8 cellular contexts compared by ENCODE assay signal in genomic region chr5:72166070-72166979, GRCh38. TPM values are rescaled to one million over a fixed set of nuclear protein-coding genes. Genes with fewer than 3 reads are reported as not detected.
A peak's percentile ranks its signal among the peaks of the same experiment; 100 is the strongest.
DNase-seq lines count a peak whose midpoint lies in the region; ATAC-seq, FAIRE-seq and TF ChIP-seq lines count a peak whose summit lies in the region.

No MANE protein-coding gene starts in this region.

- H4K20me1 ChIP-seq in endothelial cell of umbilical vein (replicated peaks; ENCODE audit: control insufficient read depth, extremely low read depth, insufficient read depth, low read length) = no peaks in the 10 kb centered on the region

- FAIRE-seq in endothelial cell of umbilical vein (lab: Jason Lieb, UNC) = peak; percentile 80

- H3K9ac ChIP-seq in endothelial cell of umbilical vein (replicated peaks; ENCODE audit: extremely low read depth, insufficient read depth, low read length) = peak overlapping the region; percentile 24

- ATAC-seq in HG02970 (IDR thresholded peaks at IDR 0.05; ENCODE audit: low FRiP score, unreplicated experiment) = no peak

- no peak overlapping the region for H3K4me3 Mint-ChIP-seq in activated T-cell treated with anti-CD3 and anti-CD28 coated beads, Interleukin-2, amount 50 U/mL, for 24 hours

- H3K9me1 ChIP-seq in endothelial cell of umbilical vein (replicated peaks; ENCODE audit: control insufficient read depth, extremely low read depth, insufficient read depth, low read length) = no peaks in the 10 kb centered on the region

- H3K4me3 ChIP-seq in endothelial cell of umbilical vein (replicated peaks in 1 of 3; ENCODE audit: insufficient read depth in 1 of 3, low read depth in 1 of 3, low read length in 3 of 3) (no peak overlapping the region), muscle layer of duodenum (ENCODE audit: low read depth in 1 of 2, low read length in 2 of 2) (peak overlapping the region; percentile 17 to 55)

- dilution Hi-C loops in endothelial cell of umbilical vein (cut with MboI; ENCODE audit: extremely low pct_ligation_motif_present, low sequenced_read_pairs) = no loop called here

- H3K27me3 ChIP-seq in endothelial cell of umbilical vein (ENCODE audit: control insufficient read depth in 2 of 2, insufficient read depth in 2 of 2, low read length in 2 of 2) (no peaks in the 10 kb centered on the region), muscle layer of duodenum (ENCODE audit: low read depth, low read length) (no peaks in the 10 kb centered on the region)

- in situ Hi-C loops in GM13977 (cut with MboI; ENCODE audit: low pct_unique_long_range_greater_than_20kb, low sequenced_read_pairs, unreplicated experiment) = no loop called here

- H3K4me2 ChIP-seq in endothelial cell of umbilical vein (ENCODE audit: insufficient read depth, low read length) = peak overlapping the region; percentile 43

- H3K36me3 ChIP-seq in endothelial cell of umbilical vein (ENCODE audit: control insufficient read depth in 2 of 2, extremely low read depth in 1 of 2, insufficient read depth in 2 of 2, low read length in 2 of 2) = peaks cover 2 to 3% of the 10 kb centered on the region in 2 experiments
- no peaks in the 10 kb centered on the region for H3K36me3 ChIP-seq in muscle layer of duodenum (ENCODE audit: control insufficient read depth in 1 of 2, insufficient read depth in 2 of 2, low read length in 2 of 2)

- peaks cover 21% of the 10 kb centered on the region for H3K4me1 ChIP-seq in endothelial cell of umbilical vein (ENCODE audit: control insufficient read depth, extremely low read depth, insufficient read depth, low read length)
- H3K4me1 ChIP-seq in muscle layer of duodenum (ENCODE audit: control insufficient read depth in 1 of 2, insufficient read depth in 2 of 2, low read length in 2 of 2) = peaks cover 6 to 15% of the 10 kb centered on the region in 2 donors

- H3K27ac Mint-ChIP-seq in activated T-cell treated with anti-CD3 and anti-CD28 coated beads, Interleukin-2, amount 50 U/mL, for 24 hours = no peak overlapping the region

- peaks cover 81% of the 10 kb centered on the region for H3K79me2 ChIP-seq in endothelial cell of umbilical vein (ENCODE audit: control insufficient read depth, insufficient read depth, low read length)

- no TSS peak for BruUV-seq in endothelial cell of umbilical vein (replicated peaks; lab: Mats Ljungman, UMichigan)

- H3K9me3 Mint-ChIP-seq in activated T-cell treated with anti-CD3 and anti-CD28 coated beads, Interleukin-2, amount 50 U/mL, for 24 hours = no peaks in the 10 kb centered on the region

- no peaks in the 10 kb centered on the region for H3K36me3 Mint-ChIP-seq in activated T-cell treated with anti-CD3 and anti-CD28 coated beads, Interleukin-2, amount 50 U/mL, for 24 hours (ENCODE audit: low read depth)

- intact Hi-C loops in endothelial cell of umbilical vein (cut with micrococcal nuclease) = loop anchor here (5.0 kb wide), 1 partner anchor 59 kb away; the partner anchor contains the start of gene MAP1B

- H3K9me3 ChIP-seq in endothelial cell of umbilical vein (replicated peaks; ENCODE audit: control insufficient read depth, insufficient read depth, low read length) (no peaks in the 10 kb centered on the region), muscle layer of duodenum (ENCODE audit: control insufficient read depth in 1 of 2, low read length in 2 of 2) (no peaks in the 10 kb centered on the region)

- H3K27ac ChIP-seq in endothelial cell of umbilical vein (ENCODE audit: insufficient read depth, low read depth, low read length) (peak overlapping the region; percentile 22), muscle layer of duodenum (ENCODE audit: low read length) (peak overlapping the region; percentile 40)

- TF ChIP-seq POLR2A in endothelial cell of umbilical vein (IDR thresholded peaks at IDR 0.05; ENCODE audit: low read depth, low read length) = no peak

- no peak for TF ChIP-seq CTCF in endothelial cell of umbilical vein (IDR thresholded peaks at IDR 0.05; ENCODE audit: extremely low read depth in 1 of 2, insufficient read depth in 1 of 2, low read depth in 1 of 2, low read length in 2 of 2)
- no peak for TF ChIP-seq CTCF in GM13977 (IDR thresholded peaks at IDR 0.05; ENCODE audit: extremely low read depth, insufficient read depth, missing control alignments)
- no peak for TF ChIP-seq CTCF in GM10248 (IDR thresholded peaks at IDR 0.05; ENCODE audit: control extremely low read depth, extremely low read depth, low read depth, missing control alignments)

- CTCF ChIA-PET in endothelial cell of umbilical vein (lab: Charles Lee) = interaction anchor here (0.6 to 2.2 kb wide), 12 partner anchors 10 to 114 kb away, joined by 3 to 9 read pairs (median 4); no protein-coding TSS in a partner anchor
- CTCF ChIA-PET in GM10248 (lab: Yijun Ruan, JAX) = interaction anchor here (0.7 to 1.3 kb wide), 2 partner anchors 11 to 18 kb away, joined by 3 read pairs; no protein-coding TSS in a partner anchor

- DNase-seq in DMS153 (lab: John Stamatoyannopoulos, UW) = peak; percentile 82
- peak; percentile 85 for DNase-seq in NCI-H748 (lab: John Stamatoyannopoulos, UW; ENCODE audit: unreplicated experiment)
- DNase-seq in endothelial cell of umbilical vein (ENCODE audit: low read depth, low spot score) = peak; percentile 89
- DNase-seq in GM13977 (ENCODE audit: low spot score) = no peak
- no peak for DNase-seq in GM10248 (ENCODE audit: extremely low spot score)
- DNase-seq in activated T-cell treated with anti-CD3 and anti-CD28 coated beads, Interleukin-2, amount 50 U/mL, for 24 hours = no peak

- peak overlapping the region; percentile 18 for H2AFZ ChIP-seq in endothelial cell of umbilical vein (ENCODE audit: low read depth, low read length)

- H3K27me3 Mint-ChIP-seq in activated T-cell treated with anti-CD3 and anti-CD28 coated beads, Interleukin-2, amount 50 U/mL, for 24 hours = peaks cover 69% of the 10 kb centered on the region

- H3K4me1 Mint-ChIP-seq in activated T-cell treated with anti-CD3 and anti-CD28 coated beads, Interleukin-2, amount 50 U/mL, for 24 hours (ENCODE audit: low read depth) = peaks cover 10% of the 10 kb centered on the region

- POLR2A ChIA-PET in endothelial cell of umbilical vein (lab: Charles Lee) = interaction anchor here (0.7 kb wide), 1 partner anchor 30 kb away, joined by 3 read pairs; no protein-coding TSS in a partner anchor
- POLR2A ChIA-PET in GM10248 (lab: Yijun Ruan, JAX) = no interaction called here

TF ChIP-seq in endothelial cell of umbilical vein, 7 proteins besides CTCF, POLR2A, EP300 and RAD21:
- TF ChIP-seq POLR2AphosphoS5 (IDR thresholded peaks at IDR 0.05; ENCODE audit: insufficient read depth, low read depth, low read length) (peak; percentile 8), FOS (IDR thresholded peaks at IDR 0.05; ENCODE audit: borderline replicate concordance, insufficient read depth, low read length) (no peak)
TF ChIP-seq in endothelial cell of umbilical vein: peak in this region for 1.

RNA-seq across cellular contexts. Expression of gene MAP1B, which starts 59.0 kb away (rescaled TPM):
- total RNA-seq in endothelial cell of umbilical vein = 262 and 263 TPM in 2 replicates
- 50.8 and 55.9 TPM in 2 replicates for polyA plus RNA-seq in endothelial cell of umbilical vein
- polyA plus RNA-seq in endothelial cell of umbilical vein (2011; cell fraction: cytosol; rRNA removed) = 38.6 and 41.2 TPM in 2 replicates
- polyA plus RNA-seq in endothelial cell of umbilical vein (2011; cell fraction: nucleus; rRNA removed) = 57.7 and 62.1 TPM in 2 replicates
- 61.2 and 80.8 TPM in 2 replicates for polyA plus RNA-seq in endothelial cell of umbilical vein (2012)
- 303 and 314 TPM in 2 replicates for polyA minus RNA-seq in endothelial cell of umbilical vein
- not detected for polyA minus RNA-seq in endothelial cell of umbilical vein (2011; cell fraction: cytosol; rRNA and poly(A)+ RNA removed)
- 184 and 190 TPM in 2 replicates for polyA minus RNA-seq in endothelial cell of umbilical vein (2011; cell fraction: nucleus; rRNA and poly(A)+ RNA removed)

Comparison
In these comparisons a context has a peak if more than half of its experiments do, and no peak if none do; other contexts are left out.
1. DNase-seq: peak in DMS153 (single experiment), NCI-H748 (single experiment) and endothelial cell of umbilical vein (single experiment); none in GM13977 (single experiment), GM10248 (single experiment) and activated T-cell treated with anti-CD3 and anti-CD28 coated beads, Interleukin-2, amount 50 U/mL, for 24 hours (single experiment).
2. H3K4me3 ChIP-seq: peak in muscle layer of duodenum (2 of 2); none in endothelial cell of umbilical vein (0 of 3).